In the genomic region with DNA sequence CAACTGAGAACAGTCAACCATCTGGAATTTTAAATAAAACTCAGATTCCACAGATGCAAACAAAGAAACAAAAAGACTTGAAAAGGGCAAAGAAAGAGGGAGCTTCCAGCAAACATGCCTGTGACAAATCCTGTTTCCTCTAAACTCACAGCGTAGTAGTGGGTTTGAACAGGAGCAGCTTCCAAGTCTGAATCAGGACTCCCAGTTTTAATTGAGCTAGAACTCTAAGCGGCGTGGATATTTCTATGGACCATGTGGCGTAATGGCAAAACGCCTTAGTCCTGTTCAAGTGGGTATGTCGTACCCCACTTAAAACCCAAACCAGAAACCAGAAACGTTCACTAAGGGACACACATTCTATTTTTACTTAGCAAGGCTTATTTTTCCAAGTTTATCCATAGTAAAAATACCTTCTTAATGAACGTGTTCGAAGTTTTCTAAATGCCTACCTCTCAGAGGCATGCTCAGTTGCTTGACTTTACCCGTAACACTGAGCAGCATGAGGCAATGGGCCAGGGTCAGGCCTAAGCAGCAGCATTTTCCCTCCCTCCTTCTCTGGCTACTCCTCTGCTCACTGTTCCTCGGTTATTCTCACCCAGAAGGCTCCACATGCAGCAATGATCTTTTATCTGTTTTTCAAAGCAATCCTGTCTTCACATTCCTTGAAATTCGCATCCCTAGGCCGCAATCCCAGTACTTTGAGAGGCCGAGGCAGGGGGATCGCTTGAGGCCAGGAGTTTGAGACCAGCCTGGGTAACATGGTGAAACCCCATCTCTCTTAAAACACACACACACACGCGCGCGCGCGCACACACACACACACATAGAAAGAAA, we compare ENCODE assay signal across 9 cellular contexts.
DNase-seq lines count a peak whose midpoint lies in the region; ATAC-seq, FAIRE-seq and TF ChIP-seq lines count a peak whose summit lies in the region.
"Had no signal": no experiment of that assay in that cellular context is flagged by ENCODE, and none has a peak within 500 bp of the region (broad histone marks: within the 10 kb centered on the region; RNA-seq: fewer than 3 reads in every experiment).

No MANE protein-coding gene starts in this region.

- H3K4me1 ChIP-seq in astrocyte (ENCODE audit: insufficient read depth, low read length) = peaks cover 33% of the 10 kb centered on the region
- H3K4me1 ChIP-seq in suprapubic skin = peaks cover 37% of the 10 kb centered on the region

- H2AFZ ChIP-seq in astrocyte (ENCODE audit: low read depth, low read length) = peak overlapping the region; percentile 14

- no peak for TF ChIP-seq POLR2A in suprapubic skin (IDR thresholded peaks at IDR 0.05)

- ATAC-seq in HG02970 (IDR thresholded peaks at IDR 0.05; ENCODE audit: low FRiP score, unreplicated experiment) = no peak

- H3K9me3 Mint-ChIP-seq in astrocyte (ENCODE audit: unreplicated experiment) (no peaks in the 10 kb centered on the region), immature natural killer cell (no peaks in the 10 kb centered on the region)

- 70% methylated on average over 21 of the region's 21 CpGs for WGBS in suprapubic skin

- DNase-seq in DMS53 (lab: John Stamatoyannopoulos, UW) (peak; percentile 29), DMS53 treated with DMSO at 0.1 percent for 48 hours (lab: John Stamatoyannopoulos, UW; ENCODE audit: unreplicated experiment) (no peak), astrocyte (ENCODE audit: low read depth) (peak; percentile 91), immature natural killer cell (no peak), suprapubic skin (ENCODE audit: low spot score in 2 of 2) (no peak), NAMALWA (ENCODE audit: low spot score) (no peak)
- DNase-seq in effector CD4-positive, alpha-beta T cell = no peak

- H3K36me3 Mint-ChIP-seq in astrocyte (ENCODE audit: low read depth, unreplicated experiment) (peaks cover 16% of the 10 kb centered on the region), immature natural killer cell (peaks cover 11 to 16% (median 16%) of the 10 kb centered on the region in 3 donors)

- TF ChIP-seq EP300 in suprapubic skin (IDR thresholded peaks at IDR 0.05) = no peak

- H3K9me3 ChIP-seq in astrocyte (ENCODE audit: insufficient read depth, low read depth, low read length) (no peaks in the 10 kb centered on the region), suprapubic skin (no peaks in the 10 kb centered on the region)

- no peak for TF ChIP-seq CTCF in astrocyte (IDR thresholded peaks at IDR 0.05; ENCODE audit: insufficient read depth, low read depth, low read length)
- TF ChIP-seq CTCF in suprapubic skin (IDR thresholded peaks at IDR 0.05) = no peak

- H3K9ac ChIP-seq in astrocyte (ENCODE audit: low read length) = peak overlapping the region; percentile 59

- no peak overlapping the region for H3K4me3 Mint-ChIP-seq in astrocyte (ENCODE audit: unreplicated experiment)
- H3K4me3 Mint-ChIP-seq in immature natural killer cell = no peak overlapping the region

- peak overlapping the region; percentile 67 for H3K27ac ChIP-seq in astrocyte (ENCODE audit: low read depth, low read length)
- H3K27ac ChIP-seq in suprapubic skin = peak overlapping the region; percentile 89
- H3K27ac ChIP-seq: 22Rv1 had no signal

- H3K27ac Mint-ChIP-seq in astrocyte (ENCODE audit: unreplicated experiment) (peak overlapping the region; percentile 95), immature natural killer cell (peak overlapping the region; percentile 93 to 99 (median 98))

- H3K4me3 ChIP-seq in astrocyte (ENCODE audit: insufficient read depth, low read depth, low read length) (peak overlapping the region; percentile 2), suprapubic skin (no peak overlapping the region)

- FAIRE-seq in astrocyte (lab: Jason Lieb, UNC) = no peak

- H3K27me3 ChIP-seq in astrocyte (ENCODE audit: insufficient read depth, low read length) (no peaks in the 10 kb centered on the region), suprapubic skin (no peaks in the 10 kb centered on the region)

- H3K4me1 Mint-ChIP-seq in astrocyte (ENCODE audit: low read depth, unreplicated experiment) (peaks cover 47% of the 10 kb centered on the region), immature natural killer cell (peaks cover 56 to 83% of the 10 kb centered on the region in 2 donors)

- H3K4me2 ChIP-seq in astrocyte (ENCODE audit: low read length) = peak overlapping the region; percentile 71

- H3K36me3 ChIP-seq in astrocyte (ENCODE audit: insufficient read depth, low read length) = no peaks in the 10 kb centered on the region
- peaks cover 10% of the 10 kb centered on the region for H3K36me3 ChIP-seq in suprapubic skin

- H4K20me1 ChIP-seq in astrocyte (ENCODE audit: insufficient read depth, low read length) = no peaks in the 10 kb centered on the region

- no peaks in the 10 kb centered on the region for H3K79me2 ChIP-seq in astrocyte (ENCODE audit: insufficient read depth, low read length)

- no peaks in the 10 kb centered on the region for H3K27me3 Mint-ChIP-seq in astrocyte (ENCODE audit: low read depth, unreplicated experiment)
- peaks cover 0 to 9% (median 4%) of the 10 kb centered on the region in 3 donors for H3K27me3 Mint-ChIP-seq in immature natural killer cell (ENCODE audit: low read depth in 3 of 3)

Comparison
In these comparisons a context has a peak if more than half of its experiments do, and no peak if none do; other contexts are left out.
1. DNase-seq: peak in DMS53 (single experiment) and astrocyte (single experiment); none in DMS53 treated with DMSO at 0.1 percent for 48 hours (single experiment), immature natural killer cell (0 of 3), suprapubic skin (0 of 2), NAMALWA (single experiment) and effector CD4-positive, alpha-beta T cell (single experiment).